12 cellular contexts compared by ENCODE assay signal in the genomic region with DNA sequence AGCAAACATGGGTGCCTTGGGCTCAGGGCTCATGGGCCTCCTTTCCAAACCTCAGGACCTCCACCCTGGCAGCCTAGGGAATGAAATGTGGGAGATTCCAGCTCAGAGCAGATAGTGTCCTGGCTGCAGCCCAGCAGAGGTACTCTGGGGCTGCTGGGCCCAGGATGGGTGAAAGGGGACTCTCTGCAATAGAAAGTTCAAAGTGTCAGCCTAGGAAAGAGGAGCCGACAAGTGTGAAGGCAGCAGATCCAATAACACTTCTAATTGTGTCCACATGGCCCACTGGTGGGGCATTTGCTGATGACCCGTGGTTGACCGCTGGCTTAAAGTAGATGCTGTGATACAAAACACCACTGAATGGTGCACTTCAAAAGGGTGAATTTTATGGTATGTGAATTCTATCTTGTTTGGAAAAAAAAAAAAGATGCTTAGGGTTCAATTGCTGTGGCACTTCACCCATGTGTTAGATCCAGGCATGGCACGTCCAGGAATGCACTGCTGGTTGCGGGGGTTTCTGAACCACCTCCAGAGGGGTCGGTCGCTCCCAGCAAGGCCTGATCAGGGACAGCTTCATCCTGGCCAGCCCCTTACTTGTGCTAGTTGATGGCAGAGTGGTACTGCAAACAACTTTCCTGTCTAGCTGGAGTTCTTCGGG. TPM values are rescaled to one million over a fixed set of nuclear protein-coding genes. Genes with fewer than 3 reads are reported as not detected.
DNase-seq lines count a peak whose midpoint lies in the region; ATAC-seq, FAIRE-seq and TF ChIP-seq lines count a peak whose summit lies in the region.
"Had no signal": no experiment of that assay in that cellular context is flagged by ENCODE, and none has a peak within 500 bp of the region (broad histone marks: within the 10 kb centered on the region; RNA-seq: fewer than 3 reads in every experiment).

No MANE protein-coding gene starts in this region.

- CTCF ChIA-PET in activated CD4-positive, alpha-beta memory T cell treated with anti-CD3 and anti-CD28 coated beads, Interleukin-2, amount 10 ng/mL, durations not matched to agents 7 days and 5 days (lab: Charles Lee), result no interaction called here

- no peak for FAIRE-seq in RCC 7860 (lab: Jason Lieb, UNC)
- FAIRE-seq: D721Med had no signal

- 72 to 83% methylated on average over 8 of the region's 8 CpGs for WGBS in heart right ventricle, 2 donors

- no peaks in the 10 kb centered on the region for H3K27me3 Mint-ChIP-seq in activated CD4-positive, alpha-beta memory T cell treated with anti-CD3 and anti-CD28 coated beads, Interleukin-2, amount 10 ng/mL, durations not matched to agents 7 days and 5 days
- H3K27me3 Mint-ChIP-seq: activated naive CD4-positive, alpha-beta T cell treated with anti-CD3 and anti-CD28 coated beads, Interleukin-2, amount 50 U/mL, for 24 hours had no signal

- H3K36me3 ChIP-seq in left ventricle myocardium inferior, result peaks cover 50% of the 10 kb centered on the region
- H3K36me3 ChIP-seq in heart right ventricle, result peaks cover 0 to 57% (median 38%) of the 10 kb centered on the region in 9 donors

- H3K4me3 ChIP-seq in left ventricle myocardium inferior, result no peak overlapping the region
- no peak overlapping the region for H3K4me3 ChIP-seq in heart right ventricle

- H3K4me3 Mint-ChIP-seq in activated CD4-positive, alpha-beta memory T cell treated with anti-CD3 and anti-CD28 coated beads, Interleukin-2, amount 10 ng/mL, durations not matched to agents 7 days and 5 days, result no peak overlapping the region
- H3K4me3 Mint-ChIP-seq: activated naive CD4-positive, alpha-beta T cell treated with anti-CD3 and anti-CD28 coated beads, Interleukin-2, amount 50 U/mL, for 24 hours had no signal

- DNase-seq in left ventricle myocardium inferior (no peak), heart right ventricle (no peak), fibroblast of gingiva (ENCODE audit: low read depth) (peak; percentile 79), posterior vena cava (ENCODE audit: low spot score) (peak; percentile 46), NCI-H526 treated with DMSO at 0.1 percent for 48 hours (lab: John Stamatoyannopoulos, UW) (no peak), RCC 7860 (ENCODE audit: low spot score) (no peak), foreskin keratinocyte (no peak)
- no peak for DNase-seq in activated CD4-positive, alpha-beta memory T cell treated with anti-CD3 and anti-CD28 coated beads, Interleukin-2, amount 10 ng/mL, durations not matched to agents 7 days and 5 days
- DNase-seq: OCI-M1 had no signal

- H3K4me1 ChIP-seq in left ventricle myocardium inferior (peaks cover 89% of the 10 kb centered on the region), heart right ventricle (peaks cover 6 to 81% (median 76%) of the 10 kb centered on the region in 9 donors), foreskin keratinocyte (peaks cover 30% of the 10 kb centered on the region)

- intact Hi-C loops in left ventricle myocardium inferior (cut with micrococcal nuclease) (no loop called here), heart right ventricle (cut with DNase I) (no loop called here), posterior vena cava (cut with DNase I) (no loop called here)

- TF ChIP-seq CTCF in left ventricle myocardium inferior (IDR thresholded peaks at IDR 0.05; ENCODE audit: borderline replicate concordance) (no peak), heart right ventricle (IDR thresholded peaks at IDR 0.05) (no peak), foreskin keratinocyte (conservative IDR thresholded peaks at IDR 0.05) (no peak)

- no peaks in the 10 kb centered on the region for H3K27me3 ChIP-seq in left ventricle myocardium inferior (ENCODE audit: low read depth)
- no peaks in the 10 kb centered on the region for H3K27me3 ChIP-seq in heart right ventricle
- H3K27me3 ChIP-seq in foreskin keratinocyte, result no peaks in the 10 kb centered on the region

- no peaks in the 10 kb centered on the region for H3K9me3 Mint-ChIP-seq in activated CD4-positive, alpha-beta memory T cell treated with anti-CD3 and anti-CD28 coated beads, Interleukin-2, amount 10 ng/mL, durations not matched to agents 7 days and 5 days
- H3K9me3 Mint-ChIP-seq: activated naive CD4-positive, alpha-beta T cell treated with anti-CD3 and anti-CD28 coated beads, Interleukin-2, amount 50 U/mL, for 24 hours had no signal

- peak overlapping the region; percentile 39 for H3K27ac ChIP-seq in left ventricle myocardium inferior (replicated peaks)
- H3K27ac ChIP-seq in heart right ventricle, result peak overlapping the region in 4 of 10 donors; percentile 31 to 50 (median 36)
- H3K27ac ChIP-seq in foreskin keratinocyte, result no peak overlapping the region

- H3K27ac Mint-ChIP-seq in activated CD4-positive, alpha-beta memory T cell treated with anti-CD3 and anti-CD28 coated beads, Interleukin-2, amount 10 ng/mL, durations not matched to agents 7 days and 5 days, result no peak overlapping the region
- H3K27ac Mint-ChIP-seq: activated naive CD4-positive, alpha-beta T cell treated with anti-CD3 and anti-CD28 coated beads, Interleukin-2, amount 50 U/mL, for 24 hours had no signal

- no peaks in the 10 kb centered on the region for H3K36me3 Mint-ChIP-seq in activated CD4-positive, alpha-beta memory T cell treated with anti-CD3 and anti-CD28 coated beads, Interleukin-2, amount 10 ng/mL, durations not matched to agents 7 days and 5 days (ENCODE audit: low read depth)
- H3K36me3 Mint-ChIP-seq: activated naive CD4-positive, alpha-beta T cell treated with anti-CD3 and anti-CD28 coated beads, Interleukin-2, amount 50 U/mL, for 24 hours had no signal

- H3K9me3 ChIP-seq in left ventricle myocardium inferior (replicated peaks) (no peaks in the 10 kb centered on the region), heart right ventricle (no peaks in the 10 kb centered on the region)

- ATAC-seq in heart right ventricle, result no peak
- no peak for ATAC-seq in foreskin keratinocyte

- no peaks in the 10 kb centered on the region for H3K4me1 Mint-ChIP-seq in activated CD4-positive, alpha-beta memory T cell treated with anti-CD3 and anti-CD28 coated beads, Interleukin-2, amount 10 ng/mL, durations not matched to agents 7 days and 5 days
- H3K4me1 Mint-ChIP-seq: activated naive CD4-positive, alpha-beta T cell treated with anti-CD3 and anti-CD28 coated beads, Interleukin-2, amount 50 U/mL, for 24 hours had no signal

- POLR2A ChIA-PET in activated CD4-positive, alpha-beta memory T cell treated with anti-CD3 and anti-CD28 coated beads, Interleukin-2, amount 10 ng/mL, durations not matched to agents 7 days and 5 days (lab: Charles Lee), result no interaction called here

RNA-seq across cellular contexts. Expression of gene AMOTL2, which starts 20.9 kb away (rescaled TPM):
- total RNA-seq in left ventricle myocardium inferior, result 44.4 TPM
- 10 to 100 TPM; 27.8 to 96.6 (median 57.8) TPM for total RNA-seq in heart right ventricle
- 10 to 100 TPM; 18.7 to 19.8 TPM for polyA plus RNA-seq in heart right ventricle
- 10 to 100 TPM; 49.9 to 56.5 TPM for total RNA-seq in posterior vena cava
- total RNA-seq in activated CD4-positive, alpha-beta memory T cell treated with anti-CD3 and anti-CD28 coated beads, Interleukin-2, amount 10 ng/mL, durations not matched to agents 7 days and 5 days, result not detected
- total RNA-seq in foreskin keratinocyte, result 79.5 and 86.7 TPM in 2 replicates
- polyA plus RNA-seq in foreskin keratinocyte, result 22.1 and 29.6 TPM in 2 replicates
- total RNA-seq: T-helper 2 cell treated with Interferon-gamma antibody and Interleukin-4, amounts not matched to agents 100 ng/mL and 5 ng/mL, for 36 hours had no signal

Comparison
In these comparisons a context has a peak if more than half of its experiments do, and no peak if none do; other contexts are left out.
1. DNase-seq: peak in fibroblast of gingiva (single experiment) and posterior vena cava (single experiment); none in left ventricle myocardium inferior (single experiment), heart right ventricle (0 of 2), NCI-H526 treated with DMSO at 0.1 percent for 48 hours (single experiment), RCC 7860 (single experiment), activated CD4-positive, alpha-beta memory T cell treated with anti-CD3 and anti-CD28 coated beads, Interleukin-2, amount 10 ng/mL, durations not matched to agents 7 days and 5 days (single experiment) and foreskin keratinocyte (0 of 2).
2. RNA of gene AMOTL2, which starts 20.9 kb away (total RNA-seq): 79.5 to 86.7 TPM in foreskin keratinocyte, 27.8 to 96.6 TPM in heart right ventricle, 49.9 to 56.5 TPM in posterior vena cava and 44.4 TPM in left ventricle myocardium inferior (single experiment); not detected in activated CD4-positive, alpha-beta memory T cell treated with anti-CD3 and anti-CD28 coated beads, Interleukin-2, amount 10 ng/mL, durations not matched to agents 7 days and 5 days; every median in the first group is over 10 times any median in the second.